36 cellular contexts compared by ENCODE assay signal in genomic region chr6:116166369-116166768, GRCh38. TPM values are rescaled to one million over a fixed set of nuclear protein-coding genes. Genes with fewer than 3 reads are reported as not detected.
"Had no signal": no experiment of that assay in that cellular context is flagged by ENCODE, and none has a peak within 500 bp of the region (broad histone marks: within the 10 kb centered on the region; RNA-seq: fewer than 3 reads in every experiment).

No MANE protein-coding gene starts in this region.

- H3K4me3 Mint-ChIP-seq: activated CD8-positive, alpha-beta T cell treated with anti-CD3 and anti-CD28 coated beads for 36 hours; activated naive CD8-positive, alpha-beta T cell; activated T-cell treated with anti-CD3 and anti-CD28 coated beads, Interleukin-2, amount 50 U/mL, for 4 hours; activated T-helper 17 cell treated with anti-CD3 and anti-CD28 coated beads, Interleukin-2, amount 50 U/mL, for 72 hours; central memory CD8-positive, alpha-beta T cell; endodermal cell; T-helper 17 cell; T-helper 2 cell treated with Interferon-gamma antibody and Interleukin-4, amounts not matched to agents 5 μg/mL and 100 μg/mL, for 36 hours had no signal

- H3K27me3 ChIP-seq: ascending aorta, brain microvascular endothelial cell, foreskin keratinocyte, gastrocnemius medialis, heart right ventricle, hepatocyte had no signal

- H3K4me1 Mint-ChIP-seq: activated T-helper 17 cell treated with anti-CD3 and anti-CD28 coated beads, Interleukin-2, amount 50 U/mL, for 72 hours; central memory CD8-positive, alpha-beta T cell; T-helper 17 cell had no signal

- FAIRE-seq: bronchial epithelial cell, colon had no signal

- H3K4me3 ChIP-seq: ascending aorta, gastrocnemius medialis, heart right ventricle, hepatocyte had no signal

- H3K9me3 Mint-ChIP-seq: central memory CD8-positive, alpha-beta T cell had no signal

- H3K27ac Mint-ChIP-seq: activated B cell treated with CpG ODN at 0.5 μM for 24 hours; activated CD8-positive, alpha-beta T cell treated with anti-CD3 and anti-CD28 coated beads for 36 hours; activated naive CD8-positive, alpha-beta T cell; activated T-helper 17 cell treated with anti-CD3 and anti-CD28 coated beads, Interleukin-2, amount 50 U/mL, for 72 hours; endodermal cell; T-helper 17 cell; T-helper 2 cell treated with Interferon-gamma antibody and Interleukin-4, amounts not matched to agents 5 μg/mL and 100 μg/mL, for 36 hours had no signal

- H3K9me3 ChIP-seq: gastrocnemius medialis had no signal

- H2AFZ ChIP-seq: hepatocyte had no signal

- H3K27ac ChIP-seq: ascending aorta, brain microvascular endothelial cell, foreskin keratinocyte, gastrocnemius medialis, hepatocyte, WERI-Rb-1 had no signal

- ATAC-seq: activated CD4-positive, CD25-positive, alpha-beta regulatory T cell treated with anti-CD3 and anti-CD28 coated beads, Interleukin-2, amount 50 U/mL, for 24 hours; activated CD8-positive, alpha-beta T cell treated with anti-CD3 and anti-CD28 coated beads for 36 hours; activated T-cell treated with anti-CD3 and anti-CD28 coated beads, Interleukin-2, amount 50 U/mL, for 4 hours; activated T-helper 17 cell treated with anti-CD3 and anti-CD28 coated beads, Interleukin-2, amount 50 U/mL, for 72 hours; esophagus mucosa; foreskin keratinocyte; gastrocnemius medialis; T-helper 17 cell had no signal

- H3K36me3 ChIP-seq: brain microvascular endothelial cell, gastrocnemius medialis, WERI-Rb-1 had no signal

- H3K4me1 ChIP-seq: foreskin keratinocyte had no signal

- H3K27me3 Mint-ChIP-seq: activated B cell treated with CpG ODN at 0.5 μM for 24 hours; activated CD8-positive, alpha-beta T cell treated with anti-CD3 and anti-CD28 coated beads for 36 hours; activated naive CD8-positive, alpha-beta T cell; activated T-helper 17 cell treated with anti-CD3 and anti-CD28 coated beads, Interleukin-2, amount 50 U/mL, for 72 hours; central memory CD8-positive, alpha-beta T cell; T-helper 17 cell had no signal

- H3K4me2 ChIP-seq: hepatocyte had no signal

- DNase-seq: activated CD4-positive, alpha-beta T cell treated with anti-CD3 and anti-CD28 coated beads for 48 hours; activated CD4-positive, alpha-beta T cell treated with anti-CD3 and anti-CD28 coated beads, Interleukin-2, amount 50 U/mL, for 1 hour; activated CD4-positive, alpha-beta T cell treated with anti-CD3 and anti-CD28 coated beads, Interleukin-2, amount 50 U/mL, for 48 hours; activated CD8-positive, alpha-beta memory T cell treated with anti-CD3 and anti-CD28 coated beads for 24 hours; activated CD8-positive, alpha-beta T cell treated with anti-CD3 and anti-CD28 coated beads for 36 hours; activated effector memory CD4-positive, alpha-beta T cell treated with Interleukin-2 at 50 U/mL for 16 hours; activated gamma-delta T cell treated with Interleukin-2 at 50 U/mL for 16 hours; activated naive CD4-positive, alpha-beta T cell treated with anti-CD3 and anti-CD28 coated beads, Interleukin-2, amount 50 U/mL, for 16 hours; activated naive CD4-positive, alpha-beta T cell treated with Interleukin-2 at 50 U/mL for 16 hours; activated T-cell treated with anti-CD3 and anti-CD28 coated beads, Interleukin-2, amount 50 U/mL, for 4 hours; amygdala; brain microvascular endothelial cell; effector memory CD4-positive, alpha-beta T cell; endodermal cell; foreskin keratinocyte; gastrocnemius medialis; heart right ventricle; T-helper 1 cell; T-helper 17 cell; T1000; WERI-Rb-1 had no signal

RNA-seq across cellular contexts. Expression of gene COL10A1, which starts 40.4 kb away (rescaled TPM):
- total RNA-seq: activated B cell treated with CpG ODN at 0.5 μM for 24 hours; activated CD8-positive, alpha-beta T cell treated with anti-CD3 and anti-CD28 coated beads for 36 hours; activated T-cell treated with anti-CD3 and anti-CD28 coated beads, Interleukin-2, amount 50 U/mL, for 4 hours; activated T-helper 17 cell treated with anti-CD3 and anti-CD28 coated beads, Interleukin-2, amount 50 U/mL, for 72 hours; ascending aorta; bronchial epithelial cell; dermis microvascular lymphatic vessel endothelial cell; endodermal cell; epithelial cell of proximal tubule; esophagus mucosa; foreskin keratinocyte; gastrocnemius medialis; glomerular endothelial cell had no signal
- polyA plus RNA-seq: adipose tissue, foreskin keratinocyte had no signal
